In genomic region chr4:115370490-115370889, GRCh38 we compare ENCODE assay signal across 18 cellular contexts.
"Had no signal": no experiment of that assay in that cellular context is flagged by ENCODE, and none has a peak within 500 bp of the region (broad histone marks: within the 10 kb centered on the region; RNA-seq: fewer than 3 reads in every experiment).

No MANE protein-coding gene starts in this region.

- H3K4me3 Mint-ChIP-seq: dendritic cell treated with granulocyte-macrophage colony-stimulating factor and Interleukin-4, amounts not matched to agents 40 ng/mL and 50 ng/mL, for 4 days; mesothelial cell of epicardium had no signal

- H3K4me1 ChIP-seq: colonic mucosa, esophagus muscularis mucosa, gastrocnemius medialis, heart right ventricle, left lung, lower lobe of right lung had no signal

- H3K9me3 Mint-ChIP-seq: mesothelial cell of epicardium had no signal

- H3K36me3 Mint-ChIP-seq: mesothelial cell of epicardium had no signal

- H3K27ac ChIP-seq: colonic mucosa, esophagus muscularis mucosa, gastrocnemius medialis, heart right ventricle, left lung, lower lobe of right lung had no signal

- H3K27ac Mint-ChIP-seq: dendritic cell treated with granulocyte-macrophage colony-stimulating factor and Interleukin-4, amounts not matched to agents 40 ng/mL and 50 ng/mL, for 4 days; mesothelial cell of epicardium had no signal

- H3K27me3 Mint-ChIP-seq: dendritic cell treated with granulocyte-macrophage colony-stimulating factor and Interleukin-4, amounts not matched to agents 40 ng/mL and 50 ng/mL, for 4 days had no signal

- H3K36me3 ChIP-seq: colonic mucosa, esophagus muscularis mucosa, gastrocnemius medialis, heart right ventricle, left lung, lower lobe of right lung had no signal

- H3K27me3 ChIP-seq: colonic mucosa, esophagus muscularis mucosa, gastrocnemius medialis, heart right ventricle, left lung had no signal

- ATAC-seq: gastrocnemius medialis, heart right ventricle, left cardiac atrium, left lung, left ventricle myocardium superior, lower lobe of right lung, mucosa of descending colon had no signal

- H3K4me3 ChIP-seq: colonic mucosa, esophagus muscularis mucosa, gastrocnemius medialis, heart right ventricle, left lung, lower lobe of right lung, mucosa of descending colon had no signal

- H3K9me3 ChIP-seq: colonic mucosa, esophagus muscularis mucosa, gastrocnemius medialis, heart right ventricle, lower lobe of right lung, mucosa of descending colon had no signal

- DNase-seq: colonic mucosa; cortex of kidney; effector memory CD4-positive, alpha-beta T cell; foreskin fibroblast; gastrocnemius medialis; glutamatergic neuron; head of caudate nucleus; heart right ventricle; hippocampal formation; left cardiac atrium; left lung; left ventricle myocardium superior; lower lobe of right lung; mesenchymal stem cell; mucosa of descending colon had no signal
